In genomic region chr1:197683895-197684553, GRCh38 we compare ENCODE assay signal across 22 cellular contexts.
DNase-seq lines count a peak whose midpoint lies in the region; ATAC-seq and TF ChIP-seq lines count a peak whose summit lies in the region.
"Had no signal": no experiment of that assay in that cellular context is flagged by ENCODE, and none has a peak within 500 bp of the region (broad histone marks: within the 10 kb centered on the region; RNA-seq: fewer than 3 reads in every experiment).

No MANE protein-coding gene starts in this region.

- TF ChIP-seq CTCF in RWPE2 (IDR thresholded peaks at IDR 0.05; ENCODE audit: poor library complexity, severe bottlenecking), result no peak
- no peak for TF ChIP-seq CTCF in foreskin keratinocyte (conservative IDR thresholded peaks at IDR 0.05)
- TF ChIP-seq CTCF in spleen (IDR thresholded peaks at IDR 0.05 in 8 of 11, conservative IDR thresholded peaks at IDR 0.05 in 3 of 11), result no peak

- WGBS in spleen, 5 donors, result 82 to 94% (median 91%) methylated on average over 6 of the region's 6 CpGs

- in situ Hi-C loops in KBM-7 (cut with MboI; ENCODE audit: low pct_unique_long_range_greater_than_20kb, low sequenced_read_pairs), result no loop called here

- H3K27ac ChIP-seq in RWPE2 (ENCODE audit: poor library complexity, severe bottlenecking), result peak overlapping the region; percentile 39
- peak overlapping the region; percentile 0 for H3K27ac ChIP-seq in foreskin keratinocyte
- H3K27ac ChIP-seq in spleen, result no peak overlapping the region
- H3K27ac ChIP-seq: adrenal gland, C4-2B, ovary, right lobe of liver, uterus had no signal

- H3K4me1 ChIP-seq in RWPE2 (ENCODE audit: insufficient read depth, poor library complexity, severe bottlenecking) (peaks cover 29% of the 10 kb centered on the region), foreskin keratinocyte (peaks cover 17% of the 10 kb centered on the region), spleen (peaks cover 0 to 6% (median 0%) of the 10 kb centered on the region in 6 donors)
- H3K4me1 ChIP-seq: adrenal gland, uterus had no signal

- H3K9me3 ChIP-seq in RWPE2 (ENCODE audit: severe bottlenecking) (peaks cover 5% of the 10 kb centered on the region), spleen (peaks cover 0 to 12% (median 11%) of the 10 kb centered on the region in 8 donors)
- H3K9me3 ChIP-seq: ovary had no signal

- H3K36me3 ChIP-seq in RWPE2 (ENCODE audit: low read depth), result no peaks in the 10 kb centered on the region; the same call in 1 of the 2 replicates
- H3K36me3 ChIP-seq in spleen, result peaks cover 0 to 6% (median 0%) of the 10 kb centered on the region in 6 donors
- H3K36me3 ChIP-seq: adrenal gland, ovary, right lobe of liver, uterus, WERI-Rb-1 had no signal

- intact Hi-C loops in left ventricle myocardium superior (cut with micrococcal nuclease), result no loop called here
- intact Hi-C loops in cardiac septum (cut with DNase I), result no loop called here
- intact Hi-C loops in spleen (cut with DNase I; ENCODE audit: low total_unique reads), result no loop called here

- DNase-seq in left ventricle myocardium superior (no peak), cardiac septum (ENCODE audit: low spot score) (no peak), RWPE2 (ENCODE audit: low spot score) (no peak), foreskin keratinocyte (peak; percentile 44 to 77), KBM-7 (no peak), spleen (no peak)
- DNase-seq: activated CD4-positive, alpha-beta T cell treated with anti-CD3 and anti-CD28 coated beads, Interleukin-2, amount 50 U/mL, for 4 hours; activated gamma-delta T cell; adrenal gland; caudate nucleus; natural killer cell; NCI-H1092 treated with DMSO at 0.1 percent for 48 hours; NCI-H2081 treated with DMSO at 0.1 percent for 48 hours; OCI-M1; ovary; right lobe of liver; T-helper 17 cell; uterus; WERI-Rb-1 had no signal

- ATAC-seq in left ventricle myocardium superior, result peak; percentile 26
- peak; percentile 91 for ATAC-seq in RWPE2 (ENCODE audit: low read depth)
- peak; percentile 97 for ATAC-seq in foreskin keratinocyte
- no peak for ATAC-seq in activated CD4-positive, CD25-positive, alpha-beta regulatory T cell treated with anti-CD3 and anti-CD28 coated beads, Interleukin-2, amount 50 U/mL, for 24 hours
- ATAC-seq in HG03196 (IDR thresholded peaks at IDR 0.05; ENCODE audit: unreplicated experiment), result no peak
- ATAC-seq: natural killer cell, right lobe of liver, T-helper 17 cell had no signal

- no peak for TF ChIP-seq POLR2A in spleen (IDR thresholded peaks at IDR 0.05)

- H3K27me3 ChIP-seq in RWPE2 (ENCODE audit: insufficient read depth, poor library complexity, severe bottlenecking), result no peaks in the 10 kb centered on the region
- H3K27me3 ChIP-seq in foreskin keratinocyte, result no peaks in the 10 kb centered on the region
- no peaks in the 10 kb centered on the region for H3K27me3 ChIP-seq in spleen (replicated peaks in 1 of 7)
- H3K27me3 ChIP-seq: adrenal gland, ovary, right lobe of liver, uterus had no signal

- no peak overlapping the region for H3K4me3 ChIP-seq in RWPE2 (ENCODE audit: severe bottlenecking)
- H3K4me3 ChIP-seq in spleen, result no peak overlapping the region
- H3K4me3 ChIP-seq: adrenal gland, ovary, right lobe of liver, uterus had no signal

Comparison
In these comparisons a context has a peak if more than half of its experiments do, and no peak if none do; other contexts are left out.
1. ATAC-seq: peak in left ventricle myocardium superior (single experiment), RWPE2 (single experiment) and foreskin keratinocyte (single experiment); none in activated CD4-positive, CD25-positive, alpha-beta regulatory T cell treated with anti-CD3 and anti-CD28 coated beads, Interleukin-2, amount 50 U/mL, for 24 hours (0 of 2) and HG03196 (single experiment).
2. DNase-seq: peak in foreskin keratinocyte (2 of 2); none in left ventricle myocardium superior (single experiment), cardiac septum (single experiment), RWPE2 (single experiment), KBM-7 (single experiment) and spleen (single experiment).
3. H3K27ac ChIP-seq: peak in RWPE2 (single experiment) and foreskin keratinocyte (single experiment); none in spleen (0 of 8).